Comparison of ENCODE assay signal across 10 cellular contexts in genomic region chr9:33106827-33107621, GRCh38. TPM values are rescaled to one million over a fixed set of nuclear protein-coding genes. Genes with fewer than 3 reads are reported as not detected.
DNase-seq lines count a peak whose midpoint lies in the region; ATAC-seq, FAIRE-seq and TF ChIP-seq lines count a peak whose summit lies in the region.
"Had no signal": no experiment of that assay in that cellular context is flagged by ENCODE, and none has a peak within 500 bp of the region (broad histone marks: within the 10 kb centered on the region; RNA-seq: fewer than 3 reads in every experiment).

No MANE protein-coding gene starts in this region.

- H3K9me3 ChIP-seq in upper lobe of right lung, result no peaks in the 10 kb centered on the region

- no peak for FAIRE-seq in HTR-8/SVneo (lab: Jason Lieb, UNC)
- FAIRE-seq: A204.1 had no signal

- intact Hi-C loops in lower leg skin (cut with DNase I; ENCODE audit: low total_unique reads), result no loop called here
- intact Hi-C loops in upper lobe of right lung (cut with DNase I), result no loop called here

- DNase-seq in NCI-H82 (lab: John Stamatoyannopoulos, UW) (peak; percentile 12), NCI-H82 treated with DMSO at 0.1 percent for 48 hours (lab: John Stamatoyannopoulos, UW; ENCODE audit: unreplicated experiment) (no peak), dedifferentiated amniotic fluid mesenchymal stem cell (ENCODE audit: extremely low spot score) (peak; percentile 74), lower leg skin (ENCODE audit: low spot score in 2 of 2) (peak; percentile 38 to 85), upper lobe of right lung (no peak), HTR-8/SVneo (ENCODE audit: insufficient read length, low spot score) (no peak), AML-193 (lab: John Stamatoyannopoulos, UW) (no peak)
- DNase-seq: OCI-M1 had no signal

- no peak for TF ChIP-seq CTCF in lower leg skin (IDR thresholded peaks at IDR 0.05)
- no peak for TF ChIP-seq CTCF in upper lobe of right lung (IDR thresholded peaks at IDR 0.05)

- ATAC-seq in upper lobe of right lung (peak; percentile 21), GM19452 (IDR thresholded peaks at IDR 0.05; ENCODE audit: unreplicated experiment) (no peak)

- peaks cover 17% of the 10 kb centered on the region for H3K36me3 ChIP-seq in upper lobe of right lung

- no peak for TF ChIP-seq POLR2A in lower leg skin (IDR thresholded peaks at IDR 0.05)

- H3K27me3 ChIP-seq in upper lobe of right lung, result no peaks in the 10 kb centered on the region

- peaks cover 9% of the 10 kb centered on the region for H3K4me1 ChIP-seq in upper lobe of right lung

- H3K27ac ChIP-seq in upper lobe of right lung, result peak overlapping the region; percentile 55

- WGBS in lower leg skin, 2 donors, result 19 to 27% methylated on average over 10 of the region's 10 CpGs

- H3K4me3 ChIP-seq in lower leg skin (ENCODE audit: low read depth, poor library complexity, severe bottlenecking) (no peak overlapping the region), upper lobe of right lung (no peak overlapping the region)

RNA-seq across cellular contexts. Expression of gene SMU1, which starts 30.6 kb away (rescaled TPM):
- total RNA-seq in lower leg skin (10 to 100 TPM; 14.7 to 17.5 (median 15.7) TPM), upper lobe of right lung (19.2 TPM)

Comparison
In these comparisons a context has a peak if more than half of its experiments do, and no peak if none do; other contexts are left out.
1. DNase-seq: peak in NCI-H82 (single experiment), dedifferentiated amniotic fluid mesenchymal stem cell (single experiment) and lower leg skin (2 of 2); none in NCI-H82 treated with DMSO at 0.1 percent for 48 hours (single experiment), upper lobe of right lung (single experiment), HTR-8/SVneo (single experiment) and AML-193 (0 of 2).